In genomic region chr10:50623299-50624153, GRCh38 we compare ENCODE assay signal across 8 cellular contexts. TPM values are rescaled to one million over a fixed set of nuclear protein-coding genes. Genes with fewer than 3 reads are reported as not detected.
A peak's percentile ranks its signal among the peaks of the same experiment; 100 is the strongest.
DNase-seq lines count a peak whose midpoint lies in the region; ATAC-seq and TF ChIP-seq lines count a peak whose summit lies in the region.

Gene SGMS1 (minus strand): TSS chr10:50623956. CDS start chr10:50344114, 279,842 bp downstream.

- H3K27me3 Mint-ChIP-seq in CD14-positive monocyte (ENCODE audit: low read depth in 3 of 3), result peaks cover 0 to 2% (median 0%) of the 10 kb centered on the region in 3 donors
- no peaks in the 10 kb centered on the region for H3K27me3 Mint-ChIP-seq in activated T-cell treated with anti-CD3 and anti-CD28 coated beads, Interleukin-2, amount 50 U/mL, for 4 hours (ENCODE audit: low read depth)

- H3K36me3 Mint-ChIP-seq in CD14-positive monocyte, result peaks cover 2 to 17% of the 10 kb centered on the region in 2 donors
- H3K36me3 Mint-ChIP-seq in activated T-cell treated with anti-CD3 and anti-CD28 coated beads, Interleukin-2, amount 50 U/mL, for 4 hours (ENCODE audit: insufficient read depth), result no peaks in the 10 kb centered on the region

- no TSS peak for BruUV-seq in OCI-LY7 (replicated peaks; lab: Mats Ljungman, UMichigan)

- H3K4me3 Mint-ChIP-seq in CD14-positive monocyte, result peak within 1 kb of the TSS; percentile 93 to 97
- H3K4me3 Mint-ChIP-seq in activated T-cell treated with anti-CD3 and anti-CD28 coated beads, Interleukin-2, amount 50 U/mL, for 4 hours, result peak within 1 kb of the TSS; percentile 96

- no peaks in the 10 kb centered on the region for H3K9me3 Mint-ChIP-seq in CD14-positive monocyte
- no peaks in the 10 kb centered on the region for H3K9me3 Mint-ChIP-seq in activated T-cell treated with anti-CD3 and anti-CD28 coated beads, Interleukin-2, amount 50 U/mL, for 4 hours

- no peaks in the 10 kb centered on the region for H3K9me2 ChIP-seq in OCI-LY7 (ENCODE audit: insufficient read depth, low read length)

- intact Hi-C loops in CD14-positive monocyte (cut with micrococcal nuclease) (loop anchor here in 1 of 2 donors (10.0 kb wide), 2 partner anchors 209 to 559 kb away; partner anchors contain the start of gene WASHC2A), OCI-LY7 (cut with micrococcal nuclease; ENCODE audit: unreplicated experiment) (loop anchor here (1.0 to 5.0 kb wide), 3 partner anchors 25 to 265 kb away; no protein-coding TSS in a partner anchor)

- peak within 1 kb of the TSS; percentile 98 to 99 (median 98) for H3K27ac Mint-ChIP-seq in CD14-positive monocyte

- peak within 1 kb of the TSS; percentile 88 for H3K4me3 ChIP-seq in OCI-LY7 (ENCODE audit: low read depth, low read length, poor library complexity, severe bottlenecking)
- peak within 1 kb of the TSS; percentile 83 to 95 for H3K4me3 ChIP-seq in mucosa of rectum (ENCODE audit: low read length in 2 of 2)

- peaks cover 37% of the 10 kb centered on the region for H3K4me1 Mint-ChIP-seq in CD14-positive monocyte
- H3K4me1 Mint-ChIP-seq in activated T-cell treated with anti-CD3 and anti-CD28 coated beads, Interleukin-2, amount 50 U/mL, for 4 hours (ENCODE audit: low read depth), result peaks cover 46% of the 10 kb centered on the region

- no peaks in the 10 kb centered on the region for H4K20me1 ChIP-seq in OCI-LY7 (ENCODE audit: insufficient read depth, low read length)

- POLR2A ChIA-PET in OCI-LY7 (lab: Charles Lee), result interaction anchor here (0.7 to 10.2 kb wide), 9 partner anchors 12 to 265 kb away, joined by 3 to 213 read pairs (median 4); no protein-coding TSS in a partner anchor

- H3K36me3 ChIP-seq in OCI-LY7 (ENCODE audit: insufficient read depth, low read length) (no peaks in the 10 kb centered on the region), mucosa of rectum (ENCODE audit: control insufficient read depth in 2 of 2, insufficient read depth in 2 of 2, low read length in 2 of 2) (no peaks in the 10 kb centered on the region)

- no peaks in the 10 kb centered on the region for H3K9me3 ChIP-seq in OCI-LY7 (ENCODE audit: low read length)
- H3K9me3 ChIP-seq in mucosa of rectum (ENCODE audit: control insufficient read depth in 2 of 2, low read length in 2 of 2), result no peaks in the 10 kb centered on the region

- CTCF ChIA-PET in OCI-LY7 (lab: Charles Lee; ENCODE audit: unreplicated experiment), result interaction anchor here (3.0 kb wide), 1 partner anchor 30 kb away, joined by 9 read pairs; no protein-coding TSS in a partner anchor

- H3K27ac ChIP-seq in OCI-LY7 (ENCODE audit: low read depth, low read length, poor library complexity, severe bottlenecking) (peak within 1 kb of the TSS; percentile 96), mucosa of rectum (ENCODE audit: low read depth in 2 of 2, low read length in 2 of 2) (peak within 1 kb of the TSS; percentile 99 to 100)

- peaks cover 44% of the 10 kb centered on the region for H3K79me2 ChIP-seq in OCI-LY7 (ENCODE audit: insufficient read depth, low read depth, low read length)

- H3K4me1 ChIP-seq in OCI-LY7 (ENCODE audit: insufficient read depth, low read length, poor library complexity, severe bottlenecking) (peaks cover 48% of the 10 kb centered on the region), mucosa of rectum (ENCODE audit: control insufficient read depth in 2 of 2, insufficient read depth in 2 of 2, low read length in 2 of 2) (peaks cover 19% of the 10 kb centered on the region in 2 donors)

- DNase-seq in CD14-positive monocyte (ENCODE audit: low spot score) (peak; percentile 78), OCI-LY7 (ENCODE audit: low spot score) (peak; percentile 90), erythroblast (lab: John Stamatoyannopoulos, UW) (peak; percentile 82 to 89)
- DNase-seq in activated T-cell treated with anti-CD3 and anti-CD28 coated beads, Interleukin-2, amount 50 U/mL, for 4 hours, result peak; percentile 74
- peak; percentile 86 for DNase-seq in stimulated activated CD8-positive, alpha-beta memory T cell treated with anti-CD3 and anti-CD28 coated beads, Interleukin-4, amount 100 ng/mL, for 48 hours

- peak within 1 kb of the TSS; percentile 94 to 97 for H3K9ac ChIP-seq in mucosa of rectum (ENCODE audit: low read depth in 1 of 2, low read length in 2 of 2)

- ATAC-seq in GM19351 (IDR thresholded peaks at IDR 0.05; ENCODE audit: unreplicated experiment) (peak; percentile 23), HG03469 (IDR thresholded peaks at IDR 0.05; ENCODE audit: unreplicated experiment) (peak; percentile 15)
- peak; percentile 54 to 58 for ATAC-seq in activated T-cell treated with anti-CD3 and anti-CD28 coated beads, Interleukin-2, amount 50 U/mL, for 4 hours

- peak within 1 kb of the TSS; percentile 79 for H2AFZ ChIP-seq in OCI-LY7 (ENCODE audit: low read length)

- peak within 1 kb of the TSS; percentile 98 for H3K4me2 ChIP-seq in OCI-LY7 (ENCODE audit: low read length)

- no peak for TF ChIP-seq POLR2A in erythroblast (IDR thresholded peaks at IDR 0.05; ENCODE audit: low read length)

- TF ChIP-seq CTCF in CD14-positive monocyte (IDR thresholded peaks at IDR 0.05) (no peak), OCI-LY7 (conservative IDR thresholded peaks at IDR 0.05; ENCODE audit: low read length) (no peak)

- H3K27me3 ChIP-seq in mucosa of rectum (ENCODE audit: control insufficient read depth in 2 of 2, insufficient read depth in 2 of 2, low read length in 2 of 2), result no peaks in the 10 kb centered on the region

RNA-seq across cellular contexts. Expression of gene SGMS1, which starts in this region (rescaled TPM):
- 10 to 100 TPM; 19.5 to 20.4 TPM for polyA plus RNA-seq in CD14-positive monocyte
- 45.4 and 65.6 TPM in 2 replicates for total RNA-seq in OCI-LY7 (2014; rRNA removed; shearing (Covaris generic))
- 57.5 and 64.7 TPM in 2 replicates for total RNA-seq in OCI-LY7 (2022)
- 10 to 100 TPM; 10.6 to 16.5 (median 14.1) TPM for total RNA-seq in activated T-cell treated with anti-CD3 and anti-CD28 coated beads, Interleukin-2, amount 50 U/mL, for 4 hours

Comparison
In these comparisons a context has a peak if more than half of its experiments do, and no peak if none do; other contexts are left out.
1. Peak in every context shown above with its lines: DNase-seq, ATAC-seq, H3K4me3 ChIP-seq and H3K27ac ChIP-seq.